16 cellular contexts compared by ENCODE assay signal in the genomic region with DNA sequence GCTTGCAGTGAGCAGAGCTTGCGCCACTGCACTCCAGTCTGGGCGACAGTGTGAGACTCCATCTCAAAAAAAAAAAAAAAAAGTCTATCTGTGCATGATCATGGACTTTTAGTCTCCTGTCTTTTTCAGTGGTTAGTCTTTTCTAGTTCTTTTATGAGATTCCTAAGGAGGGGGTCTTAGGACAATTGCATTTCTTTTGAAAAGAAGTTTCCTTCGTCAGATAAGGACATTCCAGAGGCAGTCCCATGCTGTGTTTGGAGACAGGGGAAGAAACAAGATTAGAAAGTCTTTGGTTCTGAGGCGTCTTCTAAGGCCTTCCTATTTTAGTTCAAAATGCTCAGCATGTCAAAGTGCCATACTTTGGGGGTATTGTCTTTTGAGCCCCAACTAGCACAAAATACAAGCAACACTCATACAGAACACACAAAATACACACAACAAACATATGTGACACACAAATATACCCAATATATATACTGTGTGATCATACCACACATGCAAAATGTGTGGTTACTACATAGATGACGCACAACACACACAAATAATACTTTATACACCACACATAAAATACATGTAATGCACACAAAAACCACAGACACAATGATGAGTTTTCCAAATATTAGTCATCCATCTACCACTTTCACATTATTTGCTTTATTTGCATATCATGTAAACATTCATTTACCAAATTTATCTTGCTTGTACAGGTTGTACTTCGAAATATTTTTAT.
DNase-seq lines count a peak whose midpoint lies in the region; ATAC-seq and TF ChIP-seq lines count a peak whose summit lies in the region.
"Had no signal": no experiment of that assay in that cellular context is flagged by ENCODE, and none has a peak within 500 bp of the region (broad histone marks: within the 10 kb centered on the region; RNA-seq: fewer than 3 reads in every experiment).

No MANE protein-coding gene starts in this region.

- no peaks in the 10 kb centered on the region for H3K36me3 ChIP-seq in HUES48 (ENCODE audit: control insufficient read depth, insufficient read depth, low read length)
- H3K36me3 ChIP-seq in effector memory CD4-positive, alpha-beta T cell (ENCODE audit: control insufficient read depth, insufficient read depth, low read length), result no peaks in the 10 kb centered on the region

- DNase-seq in ELF-1 (ENCODE audit: low read depth, low spot score) (peak; percentile 36), choroid plexus epithelial cell (ENCODE audit: low read depth) (peak; percentile 62), iPS-NIHi7 (ENCODE audit: extremely low spot score) (peak; percentile 37), AML-193 (lab: John Stamatoyannopoulos, UW) (no peak)
- DNase-seq in effector memory CD4-positive, alpha-beta T cell, result no peak
- DNase-seq: Caco-2, KBM-7, NCI-H1436 treated with DMSO at 0.1 percent for 48 hours, NCI-H2081, NCI-H226, NCI-H526, OCI-M1 had no signal

- no peaks in the 10 kb centered on the region for H3K9me3 ChIP-seq in HUES48 (ENCODE audit: control insufficient read depth, insufficient read depth, low read length)
- no peaks in the 10 kb centered on the region for H3K9me3 ChIP-seq in effector memory CD4-positive, alpha-beta T cell (ENCODE audit: control insufficient read depth, low read length)
- H3K9me3 ChIP-seq: Caco-2 had no signal

- H3K9ac ChIP-seq in HUES48 (ENCODE audit: low read depth, low read length), result no peak overlapping the region

- peaks cover 6% of the 10 kb centered on the region for H3K4me1 ChIP-seq in HUES48 (ENCODE audit: control insufficient read depth, insufficient read depth, low read length)
- no peaks in the 10 kb centered on the region for H3K4me1 ChIP-seq in effector memory CD4-positive, alpha-beta T cell (ENCODE audit: control insufficient read depth, insufficient read depth, low read length, poor library complexity, severe bottlenecking)

- ATAC-seq in HG03108 (IDR thresholded peaks at IDR 0.05; ENCODE audit: unreplicated experiment), result no peak
- ATAC-seq in HG02623 (IDR thresholded peaks at IDR 0.05; ENCODE audit: unreplicated experiment), result no peak

- H3K27ac ChIP-seq in HUES48 (ENCODE audit: low read depth, low read length), result peak overlapping the region; percentile 70
- H3K27ac ChIP-seq in effector memory CD4-positive, alpha-beta T cell (ENCODE audit: insufficient read depth, low read length, poor library complexity, severe bottlenecking), result no peak overlapping the region
- H3K27ac ChIP-seq: RWPE1 had no signal

- peak overlapping the region; percentile 14; the same call in 1 of the 2 replicates for H3K4me3 ChIP-seq in HUES48 (ENCODE audit: low read depth, low read length)
- no peak overlapping the region for H3K4me3 ChIP-seq in choroid plexus epithelial cell (ENCODE audit: low read depth, low read length)
- H3K4me3 ChIP-seq in effector memory CD4-positive, alpha-beta T cell (ENCODE audit: insufficient read depth, low read depth, low read length, poor library complexity, severe bottlenecking), result no peak overlapping the region

- no peak for TF ChIP-seq CTCF in choroid plexus epithelial cell (conservative IDR thresholded peaks at IDR 0.05; ENCODE audit: low read depth, low read length)

- H3K27me3 ChIP-seq in HUES48 (ENCODE audit: control insufficient read depth, insufficient read depth, low read length), result no peaks in the 10 kb centered on the region
- H3K27me3 ChIP-seq in effector memory CD4-positive, alpha-beta T cell (replicated peaks; ENCODE audit: control insufficient read depth, insufficient read depth, low read length, poor library complexity, severe bottlenecking), result no peaks in the 10 kb centered on the region

Comparison
In these comparisons a context has a peak if more than half of its experiments do, and no peak if none do; other contexts are left out.
1. DNase-seq: peak in ELF-1 (single experiment), choroid plexus epithelial cell (single experiment) and iPS-NIHi7 (single experiment); none in AML-193 (0 of 2) and effector memory CD4-positive, alpha-beta T cell (0 of 3).